Comparison of ENCODE assay signal across 15 cellular contexts in the genomic region with DNA sequence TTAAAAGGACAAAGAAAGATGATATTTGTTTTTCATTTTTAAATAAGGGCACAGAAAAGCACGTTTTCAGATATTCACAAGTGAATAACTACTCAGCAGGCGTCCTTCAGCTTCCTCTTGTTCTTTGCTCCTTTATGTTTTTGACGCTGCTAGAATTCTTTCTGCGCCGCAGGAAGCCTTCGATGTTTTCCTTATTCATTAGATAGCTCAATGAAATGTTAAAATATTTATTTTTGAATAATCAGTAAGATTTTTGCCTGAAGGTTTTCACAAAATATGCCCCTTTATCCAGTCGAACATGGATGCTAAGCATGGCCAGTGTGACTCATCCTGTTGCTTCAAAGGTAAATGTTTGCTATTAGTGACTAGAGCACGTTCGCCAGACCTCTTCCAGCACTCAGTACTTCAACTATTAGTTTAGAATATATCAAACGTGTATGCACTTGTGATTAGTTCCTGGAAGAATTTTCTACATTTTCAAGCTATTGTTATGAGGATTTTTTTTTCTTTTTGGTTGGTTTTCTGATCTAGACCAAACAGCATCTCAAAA. TPM values are rescaled to one million over a fixed set of nuclear protein-coding genes. Genes with fewer than 3 reads are reported as not detected.
DNase-seq lines count a peak whose midpoint lies in the region; ATAC-seq lines count a peak whose summit lies in the region.
"Had no signal": no experiment of that assay in that cellular context is flagged by ENCODE, and none has a peak within 500 bp of the region (broad histone marks: within the 10 kb centered on the region; RNA-seq: fewer than 3 reads in every experiment).

No MANE protein-coding gene starts in this region.

- DNase-seq in SHP77 (lab: John Stamatoyannopoulos, UW) (peak; percentile 15 to 28), retina (peak; percentile 53), Right ventricle myocardium superior (no peak), DMS114 treated with DMSO at 0.1 percent for 48 hours (lab: John Stamatoyannopoulos, UW; ENCODE audit: unreplicated experiment) (no peak)
- DNase-seq: activated CD4-positive, CD25-positive, alpha-beta regulatory T cell treated with anti-CD3 and anti-CD28 coated beads, Interleukin-2, amount 50 U/mL, for 72 hours; activated T-cell treated with anti-CD3 and anti-CD28 coated beads for 4 hours; body of pancreas; Karpas-422; NCI-H526 treated with DMSO at 0.1 percent for 48 hours; nucleus accumbens; stimulated activated naive CD4-positive, alpha-beta T cell had no signal

- no peak for ATAC-seq in GM19395 (IDR thresholded peaks at IDR 0.05; ENCODE audit: unreplicated experiment)
- no peak for ATAC-seq in Right ventricle myocardium superior (ENCODE audit: poor library complexity)
- no peak for ATAC-seq in HG03039 (IDR thresholded peaks at IDR 0.05; ENCODE audit: unreplicated experiment)
- ATAC-seq: body of pancreas had no signal

- H3K27ac ChIP-seq in HUES6 (ENCODE audit: low read depth, low read length) (no peak overlapping the region), iPS-20b (ENCODE audit: low read length) (no peak overlapping the region)
- H3K27ac ChIP-seq: body of pancreas had no signal

- no peak overlapping the region for H3K9ac ChIP-seq in HUES6 (ENCODE audit: low read length)
- H3K9ac ChIP-seq in iPS-20b (ENCODE audit: low read depth, low read length), result no peak overlapping the region

- H3K4me1 ChIP-seq in HUES6 (ENCODE audit: control insufficient read depth, insufficient read depth, low read length), result peaks cover 24% of the 10 kb centered on the region; the same call in 1 of the 2 replicates
- H3K4me1 ChIP-seq in iPS-20b (ENCODE audit: insufficient read depth, low read length), result peaks cover 14% of the 10 kb centered on the region; the same call in 1 of the 2 replicates

- peaks cover 85% of the 10 kb centered on the region for H3K27me3 ChIP-seq in HUES6 (ENCODE audit: control insufficient read depth, insufficient read depth, low read length)
- peaks cover 95% of the 10 kb centered on the region for H3K27me3 ChIP-seq in iPS-20b (ENCODE audit: insufficient read depth, low read length)
- H3K27me3 ChIP-seq: body of pancreas had no signal

- no peaks in the 10 kb centered on the region for H3K36me3 ChIP-seq in HUES6 (ENCODE audit: control insufficient read depth, insufficient read depth, low read length)
- H3K36me3 ChIP-seq in iPS-20b (ENCODE audit: insufficient read depth, low read depth, low read length), result no peaks in the 10 kb centered on the region

- H3K4me3 ChIP-seq in HUES6 (ENCODE audit: low read depth, low read length), result peak overlapping the region; percentile 67
- H3K4me3 ChIP-seq in iPS-20b (ENCODE audit: low read length), result peak overlapping the region; percentile 71; the same call in 1 of the 2 replicates
- H3K4me3 ChIP-seq: body of pancreas had no signal

- no peaks in the 10 kb centered on the region for H3K9me3 ChIP-seq in HUES6 (ENCODE audit: control insufficient read depth, insufficient read depth, low read depth, low read length)
- no peaks in the 10 kb centered on the region for H3K9me3 ChIP-seq in iPS-20b (ENCODE audit: insufficient read depth, low read depth, low read length)
- H3K9me3 ChIP-seq: body of pancreas had no signal

- intact Hi-C loops in Right ventricle myocardium superior (cut with DNase I), result no loop called here

RNA-seq across cellular contexts. Expression of a gene that starts 7.6 kb away (rescaled TPM):
- total RNA-seq in Right ventricle myocardium superior, result 41.7 TPM

Comparison
In these comparisons a context has a peak if more than half of its experiments do, and no peak if none do; other contexts are left out.
1. DNase-seq: peak in SHP77 (2 of 2) and retina (single experiment); none in Right ventricle myocardium superior (single experiment) and DMS114 treated with DMSO at 0.1 percent for 48 hours (single experiment).